In the genomic region with DNA sequence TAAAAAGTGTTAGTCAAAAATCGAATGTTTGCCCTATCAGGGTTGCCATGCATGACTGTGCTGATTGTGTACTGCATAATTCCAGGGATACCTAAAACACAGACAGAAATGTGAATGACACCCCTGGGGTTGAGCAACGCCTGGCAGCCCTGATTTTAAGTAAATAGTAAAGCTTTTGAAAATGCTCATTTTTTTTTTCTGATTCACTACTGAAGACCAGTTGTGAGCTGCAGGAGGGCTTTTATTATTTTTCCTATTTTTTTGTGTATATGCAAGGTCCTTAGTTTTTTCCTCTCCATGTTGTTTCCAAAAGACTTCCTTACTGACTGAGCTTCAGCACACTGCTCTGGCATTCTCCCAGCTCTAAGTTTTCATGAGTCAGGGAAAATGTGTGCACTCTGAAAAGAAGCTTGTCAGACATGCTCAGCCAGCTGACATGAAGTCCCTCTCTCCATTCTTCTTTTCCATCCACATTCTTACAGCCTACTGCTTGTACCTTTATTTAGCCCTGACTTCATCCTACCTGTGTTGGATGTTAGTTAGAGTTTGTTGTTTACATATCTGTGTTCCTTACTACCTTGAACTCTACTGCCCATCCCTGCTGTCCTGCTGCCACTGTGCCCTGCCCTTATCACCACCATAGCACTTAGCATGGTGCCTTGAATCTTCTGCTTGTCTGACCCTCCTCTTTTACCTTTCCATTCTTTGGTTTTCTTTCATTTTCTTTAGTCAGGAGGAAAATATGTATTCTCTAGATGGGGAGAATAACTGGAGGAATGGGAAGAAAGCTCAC, we compare ENCODE assay signal across 10 cellular contexts.
A peak's percentile ranks its signal among the peaks of the same experiment; 100 is the strongest.
DNase-seq lines count a peak whose midpoint lies in the region; ATAC-seq and TF ChIP-seq lines count a peak whose summit lies in the region.
"Had no signal": no experiment of that assay in that cellular context is flagged by ENCODE, and none has a peak within 500 bp of the region (broad histone marks: within the 10 kb centered on the region; RNA-seq: fewer than 3 reads in every experiment).

No MANE protein-coding gene starts in this region.

- peak overlapping the region; percentile 57; the same call in 1 of the 2 replicates for H2AFZ ChIP-seq in DND-41 (ENCODE audit: low read depth, low read length)

- H3K9me3 ChIP-seq in DND-41 (ENCODE audit: insufficient read depth, low read length, severe bottlenecking) (no peaks in the 10 kb centered on the region), MG63 (no peaks in the 10 kb centered on the region)
- H3K9me3 ChIP-seq: thoracic aorta had no signal

- H3K36me3 ChIP-seq in DND-41 (ENCODE audit: insufficient read depth, low read length) (no peaks in the 10 kb centered on the region), MG63 (no peaks in the 10 kb centered on the region)
- H3K36me3 ChIP-seq: thoracic aorta had no signal

- no peak overlapping the region for H3K4me2 ChIP-seq in DND-41 (ENCODE audit: insufficient read depth, low read length)

- TF ChIP-seq CTCF in DND-41 (IDR thresholded peaks at IDR 0.05; ENCODE audit: borderline replicate concordance, extremely low read depth, low read length, poor library complexity, severe bottlenecking), result no peak
- no peak for TF ChIP-seq CTCF in choroid plexus epithelial cell (conservative IDR thresholded peaks at IDR 0.05; ENCODE audit: low read depth, low read length)
- no peak for TF ChIP-seq CTCF in omental fat pad (IDR thresholded peaks at IDR 0.05)
- TF ChIP-seq CTCF in GM20000 (IDR thresholded peaks at IDR 0.05; ENCODE audit: extremely low read depth, missing control alignments), result no peak

- no peaks in the 10 kb centered on the region for H3K79me2 ChIP-seq in DND-41 (ENCODE audit: insufficient read depth, low read length)

- H3K4me3 ChIP-seq in DND-41 (ENCODE audit: low read depth in 1 of 2, low read length in 2 of 2) (no peak overlapping the region), MG63 (no peak overlapping the region), choroid plexus epithelial cell (ENCODE audit: low read depth, low read length) (no peak overlapping the region)
- H3K4me3 ChIP-seq: thoracic aorta had no signal

- DNase-seq in DND-41 (no peak), MG63 (peak; percentile 48), choroid plexus epithelial cell (ENCODE audit: low read depth) (peak; percentile 91), omental fat pad (ENCODE audit: low spot score) (no peak), GM20000 (ENCODE audit: low spot score) (no peak), ecto neural progenitor cell (ENCODE audit: low spot score) (no peak)
- no peak for DNase-seq in activated CD4-positive, alpha-beta T cell treated with anti-CD3 and anti-CD28 coated beads for 1 hour
- DNase-seq: nucleus accumbens had no signal

- no peak overlapping the region for H3K27ac ChIP-seq in DND-41 (ENCODE audit: low read length)
- H3K27ac ChIP-seq: thoracic aorta had no signal

- ATAC-seq in DND-41 (ENCODE audit: insufficient read depth, low read depth) (no peak), omental fat pad (ENCODE audit: low FRiP score) (peak; percentile 80), HG02840 (IDR thresholded peaks at IDR 0.05; ENCODE audit: low FRiP score, unreplicated experiment) (no peak)

- no peaks in the 10 kb centered on the region for H3K27me3 ChIP-seq in DND-41 (ENCODE audit: insufficient read depth, low read length, poor library complexity)
- H3K27me3 ChIP-seq in MG63, result no peaks in the 10 kb centered on the region

- H4K20me1 ChIP-seq in DND-41 (ENCODE audit: insufficient read depth, low read length), result no peaks in the 10 kb centered on the region

- H3K9ac ChIP-seq in DND-41 (ENCODE audit: low read depth, low read length), result no peak overlapping the region

- peaks cover 17% of the 10 kb centered on the region for H3K4me1 ChIP-seq in DND-41 (ENCODE audit: insufficient read depth, low read length)

Comparison
In these comparisons a context has a peak if more than half of its experiments do, and no peak if none do; other contexts are left out.
1. DNase-seq: peak in MG63 (single experiment) and choroid plexus epithelial cell (single experiment); none in DND-41 (single experiment), omental fat pad (single experiment), GM20000 (single experiment), ecto neural progenitor cell (single experiment) and activated CD4-positive, alpha-beta T cell treated with anti-CD3 and anti-CD28 coated beads for 1 hour (single experiment).